12 cellular contexts compared by ENCODE assay signal in the genomic region with DNA sequence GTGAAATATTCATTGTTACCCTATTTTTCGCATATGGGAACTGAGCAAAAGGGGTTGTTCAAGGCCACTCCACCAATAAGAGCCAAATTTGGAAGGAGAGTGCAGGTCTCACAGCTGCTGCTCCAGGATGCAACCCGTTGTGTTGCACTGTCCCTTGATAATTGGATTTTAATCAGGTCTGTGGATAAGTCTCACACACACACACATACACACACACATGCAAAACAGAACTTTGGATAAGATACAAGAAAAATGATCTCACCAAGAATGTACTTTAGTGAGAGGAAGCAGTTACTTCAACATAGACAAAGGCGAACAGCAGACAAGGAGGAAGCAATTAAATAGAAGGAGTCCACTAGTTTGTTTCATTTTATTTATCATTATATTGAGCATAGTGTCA.
A peak's percentile ranks its signal among the peaks of the same experiment; 100 is the strongest.
DNase-seq lines count a peak whose midpoint lies in the region; ATAC-seq, FAIRE-seq and TF ChIP-seq lines count a peak whose summit lies in the region.
"Had no signal": no experiment of that assay in that cellular context is flagged by ENCODE, and none has a peak within 500 bp of the region (broad histone marks: within the 10 kb centered on the region; RNA-seq: fewer than 3 reads in every experiment).

No MANE protein-coding gene starts in this region.

- ATAC-seq in GM18861 (IDR thresholded peaks at IDR 0.05; ENCODE audit: unreplicated experiment) = peak; percentile 28
- peak; percentile 29 for ATAC-seq in GM21423 (IDR thresholded peaks at IDR 0.05; ENCODE audit: unreplicated experiment)
- peak; percentile 31 for ATAC-seq in HG02973 (IDR thresholded peaks at IDR 0.05; ENCODE audit: unreplicated experiment)
- ATAC-seq: psoas muscle had no signal

- no peak overlapping the region for H3K4me3 ChIP-seq in cardiac fibroblast (replicated peaks in 1 of 2; ENCODE audit: low read depth in 2 of 2, low read length in 2 of 2)
- H3K4me3 ChIP-seq: psoas muscle had no signal

- TF ChIP-seq CTCF in cardiac fibroblast (IDR thresholded peaks at IDR 0.05; ENCODE audit: low read depth, low read length) = no peak

- FAIRE-seq in HTR-8/SVneo (lab: Jason Lieb, UNC) = no peak

- H3K27ac ChIP-seq in substantia nigra (ENCODE audit: low read depth, low read length, poor library complexity, severe bottlenecking) = no peak overlapping the region
- H3K27ac ChIP-seq: psoas muscle had no signal

- peak; percentile 29 to 40 for DNase-seq in cardiac fibroblast (ENCODE audit: low read depth in 2 of 2)
- no peak for DNase-seq in HK-2 (ENCODE audit: unreplicated experiment)
- no peak for DNase-seq in substantia nigra (lab: John Stamatoyannopoulos, UW)
- DNase-seq in occipital lobe (lab: John Stamatoyannopoulos, UW) = no peak
- no peak for DNase-seq in HTR-8/SVneo (ENCODE audit: insufficient read length, low spot score)
- DNase-seq: activated CD4-positive, alpha-beta T cell treated with anti-CD3 and anti-CD28 coated beads for 48 hours; BE2C; NCI-H2081; psoas muscle had no signal

Comparison
In these comparisons a context has a peak if more than half of its experiments do, and no peak if none do; other contexts are left out.
1. DNase-seq: peak in cardiac fibroblast (2 of 2); none in HK-2 (single experiment), substantia nigra (0 of 49), occipital lobe (single experiment) and HTR-8/SVneo (single experiment).
2. Peak in every context shown above with its lines, with median percentiles within 50 percentile points of each other: ATAC-seq.